ENCODE assay signal across 22 cellular contexts in genomic region chr15:62795700-62796099, GRCh38.
"Had no signal": no experiment of that assay in that cellular context is flagged by ENCODE, and none has a peak within 500 bp of the region (broad histone marks: within the 10 kb centered on the region; RNA-seq: fewer than 3 reads in every experiment).

No MANE protein-coding gene starts in this region.

- H3K9ac ChIP-seq: SK-N-SH had no signal

- H3K4me2 ChIP-seq: SK-N-SH had no signal

- H3K4me3 ChIP-seq: MG63 had no signal

- H3K27me3 ChIP-seq: MG63 had no signal

- FAIRE-seq: RCC 7860 had no signal

- DNase-seq: Karpas-422, KG1, MG63, NCI-H1092, NCI-H1105 treated with DMSO at 0.1 percent for 48 hours, NCI-H1417 treated with DMSO at 0.1 percent for 48 hours, NCI-H146, NCI-H1694 treated with DMSO at 0.1 percent for 48 hours, NCI-H2029, NCI-H2081 treated with DMSO at 0.1 percent for 48 hours, NCI-H2171, NCI-H226, NCI-H446, NCI-H510A, NCI-H524 treated with DMSO at 0.1 percent for 48 hours, NCI-H69, NCI-H774, Right ventricle myocardium superior, RPMI8226, SIG-M5, SK-N-SH had no signal

- H3K9me3 ChIP-seq: MG63, SK-N-SH had no signal
